ENCODE assay signal across 17 cellular contexts in the genomic region with DNA sequence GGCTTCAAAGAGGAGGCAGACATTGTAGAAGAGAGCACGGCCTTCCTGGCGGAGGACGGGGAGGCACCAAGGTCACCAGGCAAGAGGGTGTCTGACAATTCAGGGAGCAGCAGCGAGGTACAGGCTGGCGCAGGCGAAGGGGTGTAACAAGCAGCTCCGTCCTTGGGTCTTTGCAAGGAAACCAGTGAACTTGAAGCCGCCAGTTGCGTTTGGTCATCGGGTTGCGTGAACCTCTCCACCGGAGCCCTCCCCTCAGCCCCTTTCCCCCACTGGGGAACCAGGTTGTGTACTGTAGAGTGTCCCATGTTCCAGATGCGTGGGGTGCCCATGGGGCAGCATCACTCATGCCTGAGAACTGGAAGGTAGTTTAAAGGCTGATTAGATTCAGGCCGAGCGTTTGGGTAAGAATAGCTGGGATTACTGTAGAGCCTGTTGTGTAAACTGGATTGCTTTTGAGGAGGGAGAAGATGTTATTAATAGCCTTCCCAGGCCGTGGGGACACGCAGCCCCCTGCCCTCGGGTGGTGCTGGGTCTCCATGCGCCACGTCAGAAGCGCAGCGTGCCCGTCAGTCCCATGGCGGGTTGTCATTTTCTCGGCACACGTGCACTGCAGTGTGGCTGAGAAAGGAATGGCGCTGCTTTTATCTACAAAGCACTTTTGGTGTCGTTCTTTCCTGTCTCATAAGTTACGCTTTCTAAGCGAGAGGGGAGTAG. TPM values are rescaled to one million over a fixed set of nuclear protein-coding genes. Genes with fewer than 3 reads are reported as not detected.
A peak's percentile ranks its signal among the peaks of the same experiment; 100 is the strongest.
DNase-seq lines count a peak whose midpoint lies in the region; ATAC-seq and TF ChIP-seq lines count a peak whose summit lies in the region.
"Had no signal": no experiment of that assay in that cellular context is flagged by ENCODE, and none has a peak within 500 bp of the region (broad histone marks: within the 10 kb centered on the region; RNA-seq: fewer than 3 reads in every experiment).

No MANE protein-coding gene starts in this region.

- peaks cover 17 to 28% of the 10 kb centered on the region in 2 donors for H3K4me1 Mint-ChIP-seq in natural killer cell
- H3K4me1 Mint-ChIP-seq in natural killer cell treated with Interleukin-12 subunit alpha and Interleukin-12 subunit beta and Interleukin-15 and Interleukin-18, amount 100 ng/mL, for 72 hours (ENCODE audit: low read depth in 2 of 2), result peaks cover 16 to 19% of the 10 kb centered on the region in 2 donors
- peaks cover 30% of the 10 kb centered on the region for H3K4me1 Mint-ChIP-seq in chondrocyte (ENCODE audit: low read depth)

- H3K36me3 Mint-ChIP-seq in natural killer cell (no peaks in the 10 kb centered on the region), chondrocyte (ENCODE audit: low read depth) (peaks cover 12% of the 10 kb centered on the region)
- H3K36me3 Mint-ChIP-seq in natural killer cell treated with Interleukin-12 subunit alpha and Interleukin-12 subunit beta and Interleukin-15 and Interleukin-18, amount 100 ng/mL, for 72 hours, result peaks cover 4% of the 10 kb centered on the region

- H3K4me3 ChIP-seq in SK-N-MC, result no peak overlapping the region
- H3K4me3 ChIP-seq: gastroesophageal sphincter had no signal

- H3K4me3 Mint-ChIP-seq in natural killer cell, result peak overlapping the region; percentile 35
- H3K4me3 Mint-ChIP-seq in natural killer cell treated with Interleukin-12 subunit alpha and Interleukin-12 subunit beta and Interleukin-15 and Interleukin-18, amount 100 ng/mL, for 72 hours, result no peak overlapping the region
- peak overlapping the region; percentile 9 for H3K4me3 Mint-ChIP-seq in chondrocyte (ENCODE audit: unreplicated experiment)
- H3K4me3 Mint-ChIP-seq: T-helper 1 cell treated with Interleukin-12 subunit alpha and Interleukin-12 subunit beta and Interleukin-4 antibody, amounts not matched to agents 30 μg/mL and 1 μg/mL, for 36 hours had no signal

- peak overlapping the region in 1 of 2 donors; percentile 33 for H3K27ac Mint-ChIP-seq in natural killer cell
- peak overlapping the region in 1 of 2 donors; percentile 23 for H3K27ac Mint-ChIP-seq in natural killer cell treated with Interleukin-12 subunit alpha and Interleukin-12 subunit beta and Interleukin-15 and Interleukin-18, amount 100 ng/mL, for 72 hours
- H3K27ac Mint-ChIP-seq in chondrocyte (ENCODE audit: unreplicated experiment), result no peak overlapping the region
- H3K27ac Mint-ChIP-seq: T-helper 1 cell treated with Interleukin-12 subunit alpha and Interleukin-12 subunit beta and Interleukin-4 antibody, amounts not matched to agents 30 μg/mL and 1 μg/mL, for 36 hours had no signal

- H3K9ac ChIP-seq in SK-N-MC (ENCODE audit: insufficient read length), result no peak overlapping the region

- peaks cover 50% of the 10 kb centered on the region for H3K36me3 ChIP-seq in SK-N-MC (ENCODE audit: insufficient read depth, low read length)

- no peak for TF ChIP-seq CTCF in natural killer cell (IDR thresholded peaks at IDR 0.05)
- no peak for TF ChIP-seq CTCF in chondrocyte (IDR thresholded peaks at IDR 0.05)

- DNase-seq in natural killer cell, result no peak
- no peak for DNase-seq in natural killer cell treated with Interleukin-12 subunit alpha and Interleukin-12 subunit beta and Interleukin-15 and Interleukin-18, amount 100 ng/mL, for 72 hours (ENCODE audit: low spot score)
- DNase-seq in SK-N-MC (ENCODE audit: low read depth, low spot score), result no peak
- no peak for DNase-seq in chondrocyte (ENCODE audit: low spot score)
- DNase-seq in SHP77 treated with DMSO at 0.1 percent for 48 hours (lab: John Stamatoyannopoulos, UW), result no peak
- no peak for DNase-seq in NCI-H2196 treated with DMSO at 0.1 percent for 48 hours (lab: John Stamatoyannopoulos, UW; ENCODE audit: unreplicated experiment)
- DNase-seq: activated T-cell treated with anti-CD3 and anti-CD28 coated beads, Interleukin-2, amount 50 U/mL, for 1 hour; cortex of kidney; NCI-H1694 treated with DMSO at 0.1 percent for 48 hours; NCI-H345; Right ventricle myocardium superior; substantia nigra had no signal

- no peaks in the 10 kb centered on the region for H3K27me3 Mint-ChIP-seq in natural killer cell (ENCODE audit: low read depth in 2 of 2)
- no peaks in the 10 kb centered on the region for H3K27me3 Mint-ChIP-seq in natural killer cell treated with Interleukin-12 subunit alpha and Interleukin-12 subunit beta and Interleukin-15 and Interleukin-18, amount 100 ng/mL, for 72 hours
- H3K27me3 Mint-ChIP-seq in chondrocyte (ENCODE audit: low read depth), result no peaks in the 10 kb centered on the region

- H3K9me3 ChIP-seq in SK-N-MC (ENCODE audit: low read depth, low read length), result no peaks in the 10 kb centered on the region
- H3K9me3 ChIP-seq: gastroesophageal sphincter had no signal

- intact Hi-C loops in natural killer cell (cut with micrococcal nuclease), result no loop called here

- ATAC-seq in natural killer cell (no peak), GM18502 (IDR thresholded peaks at IDR 0.05; ENCODE audit: poor library complexity, unreplicated experiment) (no peak), GM19351 (IDR thresholded peaks at IDR 0.05; ENCODE audit: unreplicated experiment) (no peak)
- no peak for ATAC-seq in natural killer cell treated with Interleukin-12 subunit alpha and Interleukin-12 subunit beta and Interleukin-15 and Interleukin-18, amount 100 ng/mL, for 72 hours
- ATAC-seq: gastroesophageal sphincter had no signal

- H3K9me3 Mint-ChIP-seq in natural killer cell (no peaks in the 10 kb centered on the region), chondrocyte (ENCODE audit: low read depth) (no peaks in the 10 kb centered on the region)
- no peaks in the 10 kb centered on the region for H3K9me3 Mint-ChIP-seq in natural killer cell treated with Interleukin-12 subunit alpha and Interleukin-12 subunit beta and Interleukin-15 and Interleukin-18, amount 100 ng/mL, for 72 hours
- H3K9me3 Mint-ChIP-seq: T-helper 1 cell treated with Interleukin-12 subunit alpha and Interleukin-12 subunit beta and Interleukin-4 antibody, amounts not matched to agents 30 μg/mL and 1 μg/mL, for 36 hours had no signal

- peak overlapping the region; percentile 31; the same call in 1 of the 2 replicates for H3K27ac ChIP-seq in SK-N-MC
- H3K27ac ChIP-seq: epithelial cell of prostate, gastroesophageal sphincter had no signal

RNA-seq across cellular contexts. Expression of a gene that starts 2.5 kb away (rescaled TPM):
- 10 to 100 TPM; 16.3 to 24.4 (median 17.5) TPM for total RNA-seq in natural killer cell
- total RNA-seq in natural killer cell treated with Interleukin-12 subunit alpha and Interleukin-12 subunit beta and Interleukin-15 and Interleukin-18, amount 100 ng/mL, for 72 hours, result 100 to 1,000 TPM in 1 of 2 donors, 10 to 100 TPM in 1; 98.7 to 226 TPM
- 38.7 to 48.6 TPM (median 41.8 TPM) in 3 replicates for total RNA-seq in chondrocyte

RNA-seq across cellular contexts. Expression of a gene that starts 6.4 kb away (rescaled TPM):
- total RNA-seq in natural killer cell (1 to 10 TPM; 5.7 to 6.3 (median 5.8) TPM), chondrocyte (5.6 to 8.5 TPM (median 5.7 TPM) in 3 replicates)
- total RNA-seq in natural killer cell treated with Interleukin-12 subunit alpha and Interleukin-12 subunit beta and Interleukin-15 and Interleukin-18, amount 100 ng/mL, for 72 hours, result 10 to 100 TPM; 17.5 to 36.3 TPM

RNA-seq across cellular contexts. Expression of a gene that starts 21.9 kb away (rescaled TPM):
- 100 to 1,000 TPM; 179 to 186 (median 181) TPM for total RNA-seq in natural killer cell
- 100 to 1,000 TPM; 140 to 220 TPM for total RNA-seq in natural killer cell treated with Interleukin-12 subunit alpha and Interleukin-12 subunit beta and Interleukin-15 and Interleukin-18, amount 100 ng/mL, for 72 hours
- 87.4 to 93.1 TPM (median 89.6 TPM) in 3 replicates for total RNA-seq in chondrocyte

RNA-seq across cellular contexts. Expression of a gene that starts 22.1 kb away (rescaled TPM):
- total RNA-seq in natural killer cell (10 to 100 TPM; 23.3 to 47.9 (median 39.3) TPM), chondrocyte (29.5 to 32.6 TPM (median 32.5 TPM) in 3 replicates)
- 10 to 100 TPM; 35.5 to 54.7 TPM for total RNA-seq in natural killer cell treated with Interleukin-12 subunit alpha and Interleukin-12 subunit beta and Interleukin-15 and Interleukin-18, amount 100 ng/mL, for 72 hours

RNA-seq across cellular contexts. Expression of a gene that starts 39.1 kb away (rescaled TPM):
- total RNA-seq in natural killer cell (10 to 100 TPM; 15.6 to 24.2 (median 22.1) TPM), chondrocyte (13.8 to 19.1 TPM (median 15.4 TPM) in 3 replicates)
- 10 to 100 TPM; 38.0 to 90.1 TPM for total RNA-seq in natural killer cell treated with Interleukin-12 subunit alpha and Interleukin-12 subunit beta and Interleukin-15 and Interleukin-18, amount 100 ng/mL, for 72 hours
